17 cellular contexts compared by ENCODE assay signal in genomic region chr4:142110136-142110535, GRCh38.
A peak's percentile ranks its signal among the peaks of the same experiment; 100 is the strongest.
DNase-seq lines count a peak whose midpoint lies in the region; ATAC-seq lines count a peak whose summit lies in the region.
"Had no signal": no experiment of that assay in that cellular context is flagged by ENCODE, and none has a peak within 500 bp of the region (broad histone marks: within the 10 kb centered on the region; RNA-seq: fewer than 3 reads in every experiment).

No MANE protein-coding gene starts in this region.

- peaks cover 10% of the 10 kb centered on the region for H3K4me1 Mint-ChIP-seq in activated T-helper 17 cell treated with anti-CD3 and anti-CD28 coated beads, Interleukin-2, amount 50 U/mL, for 72 hours
- H3K4me1 Mint-ChIP-seq: CD14-positive monocyte had no signal

- H3K27ac Mint-ChIP-seq in activated T-helper 17 cell treated with anti-CD3 and anti-CD28 coated beads, Interleukin-2, amount 50 U/mL, for 72 hours = peak overlapping the region; percentile 5
- H3K27ac Mint-ChIP-seq: CD14-positive monocyte had no signal

- peak; percentile 5 for DNase-seq in NCI-H82 (lab: John Stamatoyannopoulos, UW)
- DNase-seq in NCI-H82 treated with DMSO at 0.1 percent for 48 hours (lab: John Stamatoyannopoulos, UW; ENCODE audit: unreplicated experiment) = no peak
- peak; percentile 44 for DNase-seq in fibroblast of peridontal ligament (ENCODE audit: extremely low read depth)
- DNase-seq in skeletal muscle cell (ENCODE audit: low read depth) = peak; percentile 31
- DNase-seq in activated naive CD4-positive, alpha-beta T cell treated with Interleukin-2 at 50 U/mL for 16 hours = no peak
- no peak for DNase-seq in AG20443 (ENCODE audit: low spot score)
- no peak for DNase-seq in activated naive CD4-positive, alpha-beta T cell treated with anti-CD3 and anti-CD28 coated beads, Interleukin-2, amount 50 U/mL, for 16 hours
- DNase-seq: CD4-positive, alpha-beta memory T cell; DMS79 treated with DMSO at 0.1 percent for 48 hours; EL; GM23248 had no signal

- no peak overlapping the region for H3K4me3 Mint-ChIP-seq in activated T-helper 17 cell treated with anti-CD3 and anti-CD28 coated beads, Interleukin-2, amount 50 U/mL, for 72 hours
- H3K4me3 Mint-ChIP-seq: CD14-positive monocyte; CD4-positive, alpha-beta memory T cell had no signal

- no peaks in the 10 kb centered on the region for H3K9me3 Mint-ChIP-seq in activated T-helper 17 cell treated with anti-CD3 and anti-CD28 coated beads, Interleukin-2, amount 50 U/mL, for 72 hours

- H3K27me3 Mint-ChIP-seq in activated T-helper 17 cell treated with anti-CD3 and anti-CD28 coated beads, Interleukin-2, amount 50 U/mL, for 72 hours = no peaks in the 10 kb centered on the region
- H3K27me3 Mint-ChIP-seq: CD4-positive, alpha-beta memory T cell had no signal

- H3K36me3 Mint-ChIP-seq in activated T-helper 17 cell treated with anti-CD3 and anti-CD28 coated beads, Interleukin-2, amount 50 U/mL, for 72 hours (ENCODE audit: low read depth) = peaks cover 96% of the 10 kb centered on the region
- H3K36me3 Mint-ChIP-seq: CD14-positive monocyte had no signal

- ATAC-seq in activated T-helper 17 cell treated with anti-CD3 and anti-CD28 coated beads, Interleukin-2, amount 50 U/mL, for 72 hours (replicated peaks) = no peak
- ATAC-seq: A549, GM12878 had no signal

- H3K4me3 ChIP-seq in skeletal muscle cell (ENCODE audit: low read depth, low read length) = no peak overlapping the region
- H3K4me3 ChIP-seq: A549, BLaER1, GM12878, GM23248, HAP-1 had no signal

Comparison
In these comparisons a context has a peak if more than half of its experiments do, and no peak if none do; other contexts are left out.
1. DNase-seq: peak in NCI-H82 (single experiment), fibroblast of peridontal ligament (single experiment) and skeletal muscle cell (single experiment); none in NCI-H82 treated with DMSO at 0.1 percent for 48 hours (single experiment), activated naive CD4-positive, alpha-beta T cell treated with Interleukin-2 at 50 U/mL for 16 hours (single experiment), AG20443 (single experiment) and activated naive CD4-positive, alpha-beta T cell treated with anti-CD3 and anti-CD28 coated beads, Interleukin-2, amount 50 U/mL, for 16 hours (single experiment).